18 cellular contexts compared by ENCODE assay signal in genomic region chr11:14741195-14741594, GRCh38.
A peak's percentile ranks its signal among the peaks of the same experiment; 100 is the strongest.
DNase-seq lines count a peak whose midpoint lies in the region; ATAC-seq, FAIRE-seq and TF ChIP-seq lines count a peak whose summit lies in the region.
"Had no signal": no experiment of that assay in that cellular context is flagged by ENCODE, and none has a peak within 500 bp of the region (broad histone marks: within the 10 kb centered on the region; RNA-seq: fewer than 3 reads in every experiment).

No MANE protein-coding gene starts in this region.

- H3K27ac Mint-ChIP-seq in activated naive CD8-positive, alpha-beta T cell: peak overlapping the region; percentile 89
- no peak overlapping the region for H3K27ac Mint-ChIP-seq in activated naive CD8-positive, alpha-beta T cell treated with anti-CD3 and anti-CD28 coated beads, Interleukin-2, amount 50 U/mL, for 24 hours
- H3K27ac Mint-ChIP-seq: B cell, HFFc6 had no signal

- TF ChIP-seq RAD21 in K562 (CRISPR knock-in tag; conservative IDR thresholded peaks at IDR 0.05 in 1 of 2, IDR thresholded peaks at IDR 0.05 in 1 of 2): no peak
- TF ChIP-seq RAD21 in liver (IDR thresholded peaks at IDR 0.05): peak in 1 of 2 donors; percentile 23

- no peak for TF ChIP-seq CTCF in K562 (IDR thresholded peaks at IDR 0.05 in 2 of 3, conservative IDR thresholded peaks at IDR 0.05 in 1 of 3; ENCODE audit: insufficient read depth in 2 of 3, low read depth in 1 of 3, low read length in 3 of 3)
- no peak for TF ChIP-seq CTCF in liver (IDR thresholded peaks at IDR 0.05; ENCODE audit: low read depth, low read length, missing input control)

- in situ Hi-C loops in K562 (cut with MboI): no loop called here

- no peak for TF ChIP-seq POLR2A in K562 (conservative IDR thresholded peaks at IDR 0.05)

- H3K27ac ChIP-seq in K562 (ENCODE audit: extremely low read depth, low read depth, low read length): no peak overlapping the region
- no peak overlapping the region for H3K27ac ChIP-seq in liver (ENCODE audit: low read depth in 1 of 2, low read length in 2 of 2)
- H3K27ac ChIP-seq: BLaER1 treated with 17β-estradiol and CSF1 and Interleukin-3, amounts not matched to agents 10 nM and 100 nM had no signal

- no peak for TF ChIP-seq EP300 in K562 (IDR thresholded peaks at IDR 0.05; ENCODE audit: low read length)

- H3K4me3 ChIP-seq in K562 (no peak overlapping the region), liver (ENCODE audit: low read depth in 1 of 3, low read length in 3 of 3) (no peak overlapping the region)
- H3K4me3 ChIP-seq: BLaER1 treated with 17β-estradiol and CSF1 and Interleukin-3, amounts not matched to agents 10 nM and 100 nM had no signal

- H3K36me3 Mint-ChIP-seq in activated naive CD8-positive, alpha-beta T cell: peaks cover 43% of the 10 kb centered on the region
- H3K36me3 Mint-ChIP-seq in activated naive CD8-positive, alpha-beta T cell treated with anti-CD3 and anti-CD28 coated beads, Interleukin-2, amount 50 U/mL, for 24 hours (ENCODE audit: low read depth): peaks cover 51% of the 10 kb centered on the region

- CTCF ChIA-PET in K562 (lab: Yijun Ruan, JAX; ENCODE audit: low intra/inter-chr PET ratio): no interaction called here

- no peak for FAIRE-seq in K562 (lab: Jason Lieb, UNC)
- FAIRE-seq: D721Med, GM12892, GM18507 had no signal

- peaks cover 35% of the 10 kb centered on the region for H3K79me2 ChIP-seq in K562 (ENCODE audit: control insufficient read depth, insufficient read depth, low read length)

- H4K20me1 ChIP-seq in K562 (replicated peaks; ENCODE audit: control insufficient read depth, insufficient read depth, low read length): no peaks in the 10 kb centered on the region

- H3K9me3 ChIP-seq in K562 (replicated peaks; ENCODE audit: control insufficient read depth, insufficient read depth, low read depth, low read length): no peaks in the 10 kb centered on the region
- H3K9me3 ChIP-seq in liver (ENCODE audit: control insufficient read depth in 4 of 4, low read length in 3 of 4): no peaks in the 10 kb centered on the region
- H3K9me3 ChIP-seq: Caco-2 had no signal

- no TSS peak for BruUV-seq in K562 (replicated peaks; lab: Mats Ljungman, UMichigan)

- no peaks in the 10 kb centered on the region for H3K9me1 ChIP-seq in K562 (ENCODE audit: control insufficient read depth, insufficient read depth, low read length)

- H3K36me3 ChIP-seq in K562 (ENCODE audit: control insufficient read depth, insufficient read depth, low read length) (no peaks in the 10 kb centered on the region), liver (ENCODE audit: control insufficient read depth in 4 of 4, insufficient read depth in 3 of 4, low read depth in 1 of 4, low read length in 3 of 4) (no peaks in the 10 kb centered on the region)

- no peak overlapping the region for H2AFZ ChIP-seq in K562 (ENCODE audit: low read depth, low read length)

- POLR2A ChIA-PET in K562 (lab: Yijun Ruan, JAX): no interaction called here

- no peaks in the 10 kb centered on the region for H3K27me3 Mint-ChIP-seq in activated naive CD8-positive, alpha-beta T cell
- H3K27me3 Mint-ChIP-seq in activated naive CD8-positive, alpha-beta T cell treated with anti-CD3 and anti-CD28 coated beads, Interleukin-2, amount 50 U/mL, for 24 hours: no peaks in the 10 kb centered on the region

- H3K4me3 Mint-ChIP-seq in activated naive CD8-positive, alpha-beta T cell: no peak overlapping the region
- H3K4me3 Mint-ChIP-seq in activated naive CD8-positive, alpha-beta T cell treated with anti-CD3 and anti-CD28 coated beads, Interleukin-2, amount 50 U/mL, for 24 hours: no peak overlapping the region
- H3K4me3 Mint-ChIP-seq: B cell, HFFc6 had no signal

- H3K9ac ChIP-seq in K562 (ENCODE audit: insufficient read depth in 1 of 2, low read depth in 2 of 2, low read length in 2 of 2): no peak overlapping the region
- H3K9ac ChIP-seq in liver (ENCODE audit: low read depth in 1 of 2, low read length in 2 of 2): no peak overlapping the region
- H3K9ac ChIP-seq: BLaER1 treated with 17β-estradiol and CSF1 and Interleukin-3, amounts not matched to agents 10 nM and 100 nM had no signal

- no peak for DNase-seq in activated naive CD8-positive, alpha-beta T cell treated with anti-CD3 and anti-CD28 coated beads, Interleukin-2, amount 50 U/mL, for 24 hours
- DNase-seq in K562 (ENCODE audit: extremely low read depth in 1 of 4, low spot score in 3 of 4): no peak
- no peak for DNase-seq in DMS79 (lab: John Stamatoyannopoulos, UW)
- no peak for DNase-seq in cerebellar cortex (ENCODE audit: low spot score)
- DNase-seq: Caco-2, GDM1, GOT3, H7, HFFc6 had no signal

- peaks cover 69% of the 10 kb centered on the region for H3K4me1 Mint-ChIP-seq in activated naive CD8-positive, alpha-beta T cell (ENCODE audit: low read depth)
- peaks cover 65% of the 10 kb centered on the region for H3K4me1 Mint-ChIP-seq in activated naive CD8-positive, alpha-beta T cell treated with anti-CD3 and anti-CD28 coated beads, Interleukin-2, amount 50 U/mL, for 24 hours
- H3K4me1 Mint-ChIP-seq: B cell had no signal

- peaks cover 24% of the 10 kb centered on the region for H3K9me3 Mint-ChIP-seq in activated naive CD8-positive, alpha-beta T cell (ENCODE audit: low read depth)
- H3K9me3 Mint-ChIP-seq in activated naive CD8-positive, alpha-beta T cell treated with anti-CD3 and anti-CD28 coated beads, Interleukin-2, amount 50 U/mL, for 24 hours: peaks cover 23% of the 10 kb centered on the region

- WGBS in K562 (ENCODE audit: insufficient coverage, low coverage, missing lambda C conversion rate): 61% methylated on average over 3 of the region's 3 CpGs
- WGBS in liver: 44% methylated on average over 3 of the region's 3 CpGs

- intact Hi-C loops in K562 (cut with micrococcal nuclease): no loop called here

- no peak overlapping the region for H3K4me2 ChIP-seq in K562 (ENCODE audit: insufficient read depth, low read length)

- H3K4me1 ChIP-seq in K562 (replicated peaks in 1 of 2; ENCODE audit: control insufficient read depth in 2 of 2, insufficient read depth in 2 of 2, low read length in 2 of 2) (peaks cover 0 to 5% of the 10 kb centered on the region in 2 experiments; a peak in 1 of 5 replicates), liver (ENCODE audit: control insufficient read depth in 4 of 4, insufficient read depth in 4 of 4, low read length in 3 of 4) (peaks cover 3 to 12% (median 5%) of the 10 kb centered on the region in 4 donors)
- H3K4me1 ChIP-seq: Caco-2 had no signal

- H3K27me3 ChIP-seq in K562 (ENCODE audit: control insufficient read depth in 2 of 2, insufficient read depth in 2 of 2, low read length in 2 of 2) (no peaks in the 10 kb centered on the region), liver (ENCODE audit: control insufficient read depth in 4 of 4, insufficient read depth in 4 of 4, low read length in 3 of 4) (no peaks in the 10 kb centered on the region)
- H3K27me3 ChIP-seq: BLaER1 treated with 17β-estradiol and CSF1 and Interleukin-3, amounts not matched to agents 10 nM and 100 nM had no signal

- ATAC-seq in activated naive CD8-positive, alpha-beta T cell treated with anti-CD3 and anti-CD28 coated beads, Interleukin-2, amount 50 U/mL, for 24 hours: no peak
- ATAC-seq in K562 (no peak), GM18870 (IDR thresholded peaks at IDR 0.05; ENCODE audit: unreplicated experiment) (no peak)
- ATAC-seq: HCT116 had no signal

TF ChIP-seq in K562, 482 proteins besides CTCF, POLR2A, EP300 and RAD21:
- TF ChIP-seq NR2F6 (CRISPR knock-in tag; IDR thresholded peaks at IDR 0.05) (no peak), ZNF507 (tag; conservative IDR thresholded peaks at IDR 0.05) (peak; percentile 67; the same call in 1 of the 2 replicates), HCFC1 (IDR thresholded peaks at IDR 0.05; ENCODE audit: low read depth, low read length) (no peak)
TF ChIP-seq in K562: peak in this region for 1.

TF ChIP-seq in liver, 16 proteins besides CTCF, POLR2A, EP300 and RAD21 (continues in another document):
- TF ChIP-seq YY1 (IDR thresholded peaks at IDR 0.05) (peak; percentile 32), REST (IDR thresholded peaks at IDR 0.05) (peak; percentile 18), ZBTB33 (IDR thresholded peaks at IDR 0.05) (peak; percentile 15), FOXA2 (IDR thresholded peaks at IDR 0.05) (peak; percentile 51), EGR1 (IDR thresholded peaks at IDR 0.05; ENCODE audit: low read depth in 2 of 2) (no peak)
